ENCODE assay signal across 8 cellular contexts in genomic region chr2:10497797-10498251, GRCh38. TPM values are rescaled to one million over a fixed set of nuclear protein-coding genes. Genes with fewer than 3 reads are reported as not detected.
DNase-seq lines count a peak whose midpoint lies in the region; ATAC-seq lines count a peak whose summit lies in the region.

No MANE protein-coding gene starts in this region.

- no peak overlapping the region for H3K27ac Mint-ChIP-seq in activated naive CD4-positive, alpha-beta T cell treated with anti-CD3 and anti-CD28 coated beads, Interleukin-2, amount 50 U/mL, for 72 hours

- H3K9me3 Mint-ChIP-seq in activated naive CD4-positive, alpha-beta T cell treated with anti-CD3 and anti-CD28 coated beads, Interleukin-2, amount 50 U/mL, for 72 hours: no peaks in the 10 kb centered on the region

- no peaks in the 10 kb centered on the region for H3K36me3 Mint-ChIP-seq in activated naive CD4-positive, alpha-beta T cell treated with anti-CD3 and anti-CD28 coated beads, Interleukin-2, amount 50 U/mL, for 72 hours

- DNase-seq in NK-92 treated with Interleukin-12 subunit alpha and Interleukin-12 subunit beta, amount 100 ng/mL, for 24 hours (lab: John Stamatoyannopoulos, UW): peak; percentile 39
- DNase-seq in NK-92 (lab: John Stamatoyannopoulos, UW; ENCODE audit: unreplicated experiment) (no peak), SHP77 (lab: John Stamatoyannopoulos, UW) (peak; percentile 92 to 97), iPS-NIHi11 (ENCODE audit: low spot score) (peak; percentile 76)
- no peak for DNase-seq in activated naive CD4-positive, alpha-beta T cell treated with anti-CD3 and anti-CD28 coated beads, Interleukin-2, amount 50 U/mL, for 72 hours (ENCODE audit: low spot score in 2 of 2)
- DNase-seq in stimulated activated CD4-positive, alpha-beta T cell treated with anti-CD3 and anti-CD28 coated beads, TNF-alpha, amount 100 ng/mL, for 1 hour (ENCODE audit: low read depth in 3 of 3, low spot score in 1 of 3): peak; percentile 24 to 42 (median 40)

- peak; percentile 26 to 27 for ATAC-seq in activated naive CD4-positive, alpha-beta T cell treated with anti-CD3 and anti-CD28 coated beads, Interleukin-2, amount 50 U/mL, for 72 hours
- ATAC-seq in HG02884 (IDR thresholded peaks at IDR 0.05; ENCODE audit: unreplicated experiment): no peak
- ATAC-seq in GM18870 (IDR thresholded peaks at IDR 0.05; ENCODE audit: unreplicated experiment): no peak

RNA-seq across cellular contexts. Expression of gene ODC1, which starts 49.7 kb away (rescaled TPM):
- 10 to 100 TPM; 75.3 to 84.6 TPM for total RNA-seq in activated naive CD4-positive, alpha-beta T cell treated with anti-CD3 and anti-CD28 coated beads, Interleukin-2, amount 50 U/mL, for 72 hours

Comparison
In these comparisons a context has a peak if more than half of its experiments do, and no peak if none do; other contexts are left out.
1. DNase-seq: peak in NK-92 treated with Interleukin-12 subunit alpha and Interleukin-12 subunit beta, amount 100 ng/mL, for 24 hours (single experiment), SHP77 (2 of 2), iPS-NIHi11 (single experiment) and stimulated activated CD4-positive, alpha-beta T cell treated with anti-CD3 and anti-CD28 coated beads, TNF-alpha, amount 100 ng/mL, for 1 hour (3 of 3); none in NK-92 (single experiment) and activated naive CD4-positive, alpha-beta T cell treated with anti-CD3 and anti-CD28 coated beads, Interleukin-2, amount 50 U/mL, for 72 hours (0 of 2).
2. ATAC-seq: peak in activated naive CD4-positive, alpha-beta T cell treated with anti-CD3 and anti-CD28 coated beads, Interleukin-2, amount 50 U/mL, for 72 hours (2 of 2); none in HG02884 (single experiment) and GM18870 (single experiment).